32 cellular contexts compared by ENCODE assay signal in genomic region chr10:109940553-109940952, GRCh38.
"Had no signal": no experiment of that assay in that cellular context is flagged by ENCODE, and none has a peak within 500 bp of the region (broad histone marks: within the 10 kb centered on the region; RNA-seq: fewer than 3 reads in every experiment).

No MANE protein-coding gene starts in this region.

- DNase-seq: activated CD4-positive, alpha-beta memory T cell treated with anti-CD3 and anti-CD28 coated beads, Interleukin-2, amount 10 ng/mL, durations not matched to agents 7 days and 5 days; activated CD4-positive, alpha-beta T cell treated with anti-CD3 and anti-CD28 coated beads for 1 hour; activated CD4-positive, alpha-beta T cell treated with anti-CD3 and anti-CD28 coated beads for 4 hours; activated CD4-positive, alpha-beta T cell treated with anti-CD3 and anti-CD28 coated beads, Interleukin-2, amount 10 ng/mL, durations not matched to agents 7 days and 5 days; activated CD4-positive, alpha-beta T cell treated with anti-CD3 and anti-CD28 coated beads, Interleukin-2, amount 50 U/mL, for 4 hours; activated CD8-positive, alpha-beta memory T cell treated with anti-CD3 and anti-CD28 coated beads, Interleukin-2, amount 50 U/mL, for 48 hours; activated effector memory CD4-positive, alpha-beta T cell treated with anti-CD3 and anti-CD28 coated beads, Interleukin-2, amount 50 U/mL, for 16 hours; activated naive CD4-positive, alpha-beta T cell treated with anti-CD3 and anti-CD28 coated beads, Interleukin-2, amount 10 ng/mL, durations not matched to agents 7 days and 5 days; activated T-cell treated with anti-CD3 and anti-CD28 coated beads for 4 hours; activated T-cell treated with anti-CD3 and anti-CD28 coated beads, Interleukin-2, amount 50 U/mL, for 24 hours; amniotic stem cell; anterior cingulate cortex; brain microvascular endothelial cell; dorsolateral prefrontal cortex; effector memory CD4-positive, alpha-beta T cell; endodermal cell; foreskin fibroblast; heart left ventricle; hypothalamus; T-helper 2 cell had no signal

- H3K36me3 Mint-ChIP-seq: activated naive CD4-positive, alpha-beta T cell treated with anti-CD3 and anti-CD28 coated beads, Interleukin-2, amount 10 ng/mL, durations not matched to agents 7 days and 5 days; activated naive CD8-positive, alpha-beta T cell; WTC11 had no signal

- H3K36me3 ChIP-seq: brain microvascular endothelial cell, heart left ventricle had no signal

- H3K4me3 Mint-ChIP-seq: activated CD4-positive, alpha-beta memory T cell treated with anti-CD3 and anti-CD28 coated beads, Interleukin-2, amount 10 ng/mL, durations not matched to agents 7 days and 5 days; activated CD4-positive, alpha-beta T cell treated with anti-CD3 and anti-CD28 coated beads, Interleukin-2, amount 10 ng/mL, durations not matched to agents 7 days and 5 days; activated naive CD4-positive, alpha-beta T cell treated with anti-CD3 and anti-CD28 coated beads, Interleukin-2, amount 10 ng/mL, durations not matched to agents 7 days and 5 days; activated naive CD8-positive, alpha-beta T cell; activated T-cell treated with anti-CD3 and anti-CD28 coated beads, Interleukin-2, amount 50 U/mL, for 24 hours; central memory CD8-positive, alpha-beta T cell; dendritic cell treated with granulocyte-macrophage colony-stimulating factor and Interleukin-4, amounts not matched to agents 40 ng/mL and 50 ng/mL, for 4 days; endodermal cell; WTC11 had no signal

- H3K27me3 ChIP-seq: brain microvascular endothelial cell, dorsolateral prefrontal cortex, heart left ventricle had no signal

- H3K27me3 Mint-ChIP-seq: activated CD4-positive, alpha-beta memory T cell treated with anti-CD3 and anti-CD28 coated beads, Interleukin-2, amount 10 ng/mL, durations not matched to agents 7 days and 5 days; activated CD4-positive, alpha-beta T cell treated with anti-CD3 and anti-CD28 coated beads, Interleukin-2, amount 10 ng/mL, durations not matched to agents 7 days and 5 days; activated naive CD8-positive, alpha-beta T cell; activated T-cell treated with anti-CD3 and anti-CD28 coated beads, Interleukin-2, amount 50 U/mL, for 24 hours; central memory CD8-positive, alpha-beta T cell; dendritic cell treated with granulocyte-macrophage colony-stimulating factor and Interleukin-4, amounts not matched to agents 40 ng/mL and 50 ng/mL, for 4 days had no signal

- ATAC-seq: esophagus mucosa had no signal

- H3K4me3 ChIP-seq: coronary artery, dorsolateral prefrontal cortex, heart left ventricle had no signal

- H3K27ac Mint-ChIP-seq: activated CD4-positive, alpha-beta memory T cell treated with anti-CD3 and anti-CD28 coated beads, Interleukin-2, amount 10 ng/mL, durations not matched to agents 7 days and 5 days; activated CD4-positive, alpha-beta T cell treated with anti-CD3 and anti-CD28 coated beads, Interleukin-2, amount 10 ng/mL, durations not matched to agents 7 days and 5 days; activated naive CD4-positive, alpha-beta T cell treated with anti-CD3 and anti-CD28 coated beads, Interleukin-2, amount 10 ng/mL, durations not matched to agents 7 days and 5 days; activated naive CD8-positive, alpha-beta T cell; activated T-cell treated with anti-CD3 and anti-CD28 coated beads, Interleukin-2, amount 50 U/mL, for 24 hours; activated T-helper 2 cell treated with anti-CD3 and anti-CD28 coated beads, Interferon-gamma antibody, Interleukin-2, Interleukin-4, amounts not matched to agents 10 μg/mL and 5 μg/mL and 100 μg/mL, durations not matched to agents 14 hours and 24 hours and 36 hours; dendritic cell treated with granulocyte-macrophage colony-stimulating factor and Interleukin-4, amounts not matched to agents 40 ng/mL and 50 ng/mL, for 4 days had no signal

- H3K27ac ChIP-seq: brain microvascular endothelial cell, coronary artery, dorsolateral prefrontal cortex, heart left ventricle, VCaP had no signal

- H3K9me3 ChIP-seq: heart left ventricle had no signal

- FAIRE-seq: astrocyte, bronchial epithelial cell, frontal cortex, TTC549 had no signal

- H3K9me3 Mint-ChIP-seq: activated CD4-positive, alpha-beta memory T cell treated with anti-CD3 and anti-CD28 coated beads, Interleukin-2, amount 10 ng/mL, durations not matched to agents 7 days and 5 days; activated CD4-positive, alpha-beta T cell treated with anti-CD3 and anti-CD28 coated beads, Interleukin-2, amount 10 ng/mL, durations not matched to agents 7 days and 5 days; activated naive CD4-positive, alpha-beta T cell treated with anti-CD3 and anti-CD28 coated beads, Interleukin-2, amount 10 ng/mL, durations not matched to agents 7 days and 5 days; activated T-cell treated with anti-CD3 and anti-CD28 coated beads, Interleukin-2, amount 50 U/mL, for 24 hours; activated T-helper 2 cell treated with anti-CD3 and anti-CD28 coated beads, Interferon-gamma antibody, Interleukin-2, Interleukin-4, amounts not matched to agents 10 μg/mL and 5 μg/mL and 100 μg/mL, durations not matched to agents 14 hours and 24 hours and 36 hours; central memory CD8-positive, alpha-beta T cell; dendritic cell treated with granulocyte-macrophage colony-stimulating factor and Interleukin-4, amounts not matched to agents 40 ng/mL and 50 ng/mL, for 4 days; endodermal cell; WTC11 had no signal
